In genomic region chr5:76040806-76041205, GRCh38 we compare ENCODE assay signal across 30 cellular contexts. TPM values are rescaled to one million over a fixed set of nuclear protein-coding genes. Genes with fewer than 3 reads are reported as not detected.
"Had no signal": no experiment of that assay in that cellular context is flagged by ENCODE, and none has a peak within 500 bp of the region (broad histone marks: within the 10 kb centered on the region; RNA-seq: fewer than 3 reads in every experiment).

No MANE protein-coding gene starts in this region.

- H3K36me3 Mint-ChIP-seq: activated naive CD4-positive, alpha-beta T cell treated with anti-CD3 and anti-CD28 coated beads, Interleukin-2, amount 50 U/mL, for 24 hours; brain; WTC11 had no signal

- H3K27ac Mint-ChIP-seq: activated CD4-positive, alpha-beta memory T cell treated with anti-CD3 and anti-CD28 coated beads, Interleukin-2, amount 10 ng/mL, durations not matched to agents 7 days and 5 days; activated CD4-positive, alpha-beta T cell treated with anti-CD3 and anti-CD28 coated beads, Interleukin-2, amount 10 ng/mL, durations not matched to agents 24 days and 14 days; activated naive CD4-positive, alpha-beta T cell treated with anti-CD3 and anti-CD28 coated beads, Interleukin-2, amount 50 U/mL, for 24 hours; brain; T-helper 1 cell treated with Interleukin-12 subunit alpha and Interleukin-12 subunit beta and Interleukin-4 antibody, amounts not matched to agents 30 μg/mL and 1 μg/mL, for 36 hours; WTC11 had no signal

- H3K27me3 ChIP-seq: ascending aorta, Peyer's patch had no signal

- H3K36me3 ChIP-seq: ascending aorta, Peyer's patch, SJSA1 had no signal

- DNase-seq: activated CD4-positive, alpha-beta memory T cell treated with anti-CD3 and anti-CD28 coated beads, Interleukin-2, amount 10 ng/mL, durations not matched to agents 7 days and 5 days; activated CD4-positive, alpha-beta T cell treated with anti-CD3 and anti-CD28 coated beads, Interleukin-2, amount 10 ng/mL, durations not matched to agents 24 days and 14 days; activated CD4-positive, CD25-positive, alpha-beta regulatory T cell treated with anti-CD3 and anti-CD28 coated beads, Interleukin-2, amount 50 U/mL, for 72 hours; activated CD8-positive, alpha-beta memory T cell treated with anti-CD3 and anti-CD28 coated beads, Interleukin-2, amount 50 U/mL, for 48 hours; activated effector memory CD4-positive, alpha-beta T cell treated with Interleukin-2 at 50 U/mL for 16 hours; activated naive CD4-positive, alpha-beta T cell; activated T-cell treated with anti-CD3 and anti-CD28 coated beads, Interleukin-2, amount 50 U/mL, for 1 hour; cerebellar nuclear complex; KG1; NCI-H1048; NCI-H146; NCI-H187 treated with DMSO at 0.1 percent for 48 hours; NCI-H2081 treated with DMSO at 0.1 percent for 48 hours; NCI-H446; NCI-H524; Peyer's patch; SHP77; SW 1271; T-helper 9 cell had no signal

- ATAC-seq: SK-N-SH treated with all-trans-retinoic acid at 6 μM for 48 hours, WTC11 had no signal

- H3K4me3 ChIP-seq: ascending aorta, Peyer's patch, SJSA1 had no signal

- H3K27ac ChIP-seq: ascending aorta, Peyer's patch, RWPE1, SJSA1 had no signal

- H3K9me3 Mint-ChIP-seq: activated CD4-positive, alpha-beta memory T cell treated with anti-CD3 and anti-CD28 coated beads, Interleukin-2, amount 10 ng/mL, durations not matched to agents 7 days and 5 days; activated naive CD4-positive, alpha-beta T cell treated with anti-CD3 and anti-CD28 coated beads, Interleukin-2, amount 50 U/mL, for 24 hours; T-helper 1 cell treated with Interleukin-12 subunit alpha and Interleukin-12 subunit beta and Interleukin-4 antibody, amounts not matched to agents 30 μg/mL and 1 μg/mL, for 36 hours had no signal

- H3K4me3 Mint-ChIP-seq: activated CD4-positive, alpha-beta memory T cell treated with anti-CD3 and anti-CD28 coated beads, Interleukin-2, amount 10 ng/mL, durations not matched to agents 7 days and 5 days; activated CD4-positive, alpha-beta T cell treated with anti-CD3 and anti-CD28 coated beads, Interleukin-2, amount 10 ng/mL, durations not matched to agents 24 days and 14 days; activated naive CD4-positive, alpha-beta T cell treated with anti-CD3 and anti-CD28 coated beads, Interleukin-2, amount 50 U/mL, for 24 hours; brain; T-helper 1 cell treated with Interleukin-12 subunit alpha and Interleukin-12 subunit beta and Interleukin-4 antibody, amounts not matched to agents 30 μg/mL and 1 μg/mL, for 36 hours; WTC11 had no signal

- H3K9me3 ChIP-seq: ascending aorta, Peyer's patch had no signal

- H3K4me1 ChIP-seq: ascending aorta, Peyer's patch, SJSA1 had no signal

RNA-seq across cellular contexts. Expression of gene SV2C, which starts 42.4 kb away (rescaled TPM):
- total RNA-seq: activated CD4-positive, alpha-beta T cell treated with anti-CD3 and anti-CD28 coated beads, Interleukin-2, amount 10 ng/mL, durations not matched to agents 24 days and 14 days; activated CD8-positive, alpha-beta memory T cell treated with anti-CD3 and anti-CD28 coated beads for 36 hours; ascending aorta; LHCN-M2; M059J; SJSA1 had no signal
